8 cellular contexts compared by ENCODE assay signal in the genomic region with DNA sequence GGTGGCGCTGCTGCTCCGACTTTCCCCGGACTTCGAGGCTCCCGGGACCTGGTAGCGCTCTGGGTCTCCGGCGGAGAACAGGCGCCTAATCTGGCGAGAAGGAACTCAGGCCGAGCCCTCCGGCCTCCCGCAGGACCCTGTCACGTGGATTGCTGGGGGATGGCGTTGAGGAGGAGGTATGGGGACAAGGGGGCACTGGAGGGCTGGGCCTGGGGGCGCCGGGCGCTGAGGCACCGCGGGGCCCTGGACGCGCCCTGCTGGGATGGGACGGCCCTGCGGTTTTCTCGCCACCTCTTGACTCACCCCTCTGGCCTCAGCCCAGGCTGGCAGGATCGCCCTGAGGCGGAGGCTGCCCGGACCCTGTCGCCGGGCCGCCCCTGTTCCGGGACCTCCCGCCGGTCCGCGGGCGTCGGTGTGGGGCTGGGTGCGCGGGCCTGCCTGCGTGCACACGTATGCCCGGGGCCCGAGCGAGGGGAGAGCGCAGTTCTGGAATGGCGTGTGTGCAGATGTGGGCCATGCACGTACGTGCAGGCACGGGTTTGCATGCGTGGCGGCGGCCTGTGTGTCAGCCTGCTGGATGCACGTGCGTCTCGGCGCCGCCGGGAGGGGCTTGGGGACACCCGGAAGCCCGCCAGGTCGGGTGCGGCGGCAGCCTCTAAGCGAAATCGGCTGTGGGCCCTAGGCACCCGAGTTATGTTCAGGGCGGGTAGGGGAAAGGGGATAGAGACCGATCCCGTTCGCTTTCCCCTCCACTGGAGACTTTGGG. TPM values are rescaled to one million over a fixed set of nuclear protein-coding genes. Genes with fewer than 3 reads are reported as not detected.
DNase-seq lines count a peak whose midpoint lies in the region; ATAC-seq and TF ChIP-seq lines count a peak whose summit lies in the region.

No MANE protein-coding gene starts in this region.

- no peaks in the 10 kb centered on the region for H3K27me3 Mint-ChIP-seq in activated naive CD8-positive, alpha-beta T cell treated with anti-CD3 and anti-CD28 coated beads, Interleukin-2, amount 10 ng/mL, durations not matched to agents 7 days and 5 days

- H3K36me3 Mint-ChIP-seq in activated naive CD8-positive, alpha-beta T cell treated with anti-CD3 and anti-CD28 coated beads, Interleukin-2, amount 10 ng/mL, durations not matched to agents 7 days and 5 days: peaks cover 2% of the 10 kb centered on the region

- H3K27me3 ChIP-seq in vagina: no peaks in the 10 kb centered on the region

- TF ChIP-seq CTCF in vagina (IDR thresholded peaks at IDR 0.05): peak in 1 of 3 experiments; percentile 16

- H3K4me1 ChIP-seq in vagina: peaks cover 66% of the 10 kb centered on the region

- no peaks in the 10 kb centered on the region for H3K9me3 Mint-ChIP-seq in activated naive CD8-positive, alpha-beta T cell treated with anti-CD3 and anti-CD28 coated beads, Interleukin-2, amount 10 ng/mL, durations not matched to agents 7 days and 5 days

- peak overlapping the region; percentile 84 to 99 for H3K4me3 ChIP-seq in vagina

- H3K27ac Mint-ChIP-seq in activated naive CD8-positive, alpha-beta T cell treated with anti-CD3 and anti-CD28 coated beads, Interleukin-2, amount 10 ng/mL, durations not matched to agents 7 days and 5 days: peak overlapping the region; percentile 85

- intact Hi-C loops in cardiac septum (cut with DNase I): loop anchor here (1.0 to 5.0 kb wide), 2 partner anchors 159 to 245 kb away; a partner anchor contains a TSS
- intact Hi-C loops in vagina (cut with DNase I): loop anchor here (2.0 to 5.0 kb wide), 2 partner anchors 160 to 174 kb away; no protein-coding TSS in a partner anchor

- H3K27ac ChIP-seq in vagina: peak overlapping the region; percentile 97

- H3K9me3 ChIP-seq in vagina: no peaks in the 10 kb centered on the region

- POLR2A ChIA-PET in activated naive CD8-positive, alpha-beta T cell treated with anti-CD3 and anti-CD28 coated beads, Interleukin-2, amount 10 ng/mL, durations not matched to agents 7 days and 5 days (lab: Charles Lee): interaction anchor here (1.0 to 4.4 kb wide), 18 partner anchors 10 to 1208 kb away, joined by 3 to 44 read pairs (median 7); a partner anchor contains a TSS

- peak; percentile 22 for ATAC-seq in HG03571 (IDR thresholded peaks at IDR 0.05; ENCODE audit: unreplicated experiment)
- peak; percentile 46 for ATAC-seq in activated naive CD8-positive, alpha-beta T cell treated with anti-CD3 and anti-CD28 coated beads, Interleukin-2, amount 10 ng/mL, durations not matched to agents 7 days and 5 days (ENCODE audit: low read depth)

- H3K36me3 ChIP-seq in vagina: peaks cover 0 to 15% of the 10 kb centered on the region in 2 donors

- DNase-seq in CD1c-positive myeloid dendritic cell (ENCODE audit: extremely low spot score) (peak; percentile 83), GM19240 (ENCODE audit: insufficient read length, low spot score) (peak; percentile 83), SKM-1 (lab: John Stamatoyannopoulos, UW; ENCODE audit: unreplicated experiment) (peak; percentile 50), cardiac septum (ENCODE audit: low spot score) (peak; percentile 87), putamen (ENCODE audit: low spot score) (peak; percentile 7), vagina (ENCODE audit: extremely low spot score in 2 of 2) (no peak)
- peak; percentile 87 for DNase-seq in activated naive CD8-positive, alpha-beta T cell treated with anti-CD3 and anti-CD28 coated beads, Interleukin-2, amount 10 ng/mL, durations not matched to agents 7 days and 5 days

- H3K4me1 Mint-ChIP-seq in activated naive CD8-positive, alpha-beta T cell treated with anti-CD3 and anti-CD28 coated beads, Interleukin-2, amount 10 ng/mL, durations not matched to agents 7 days and 5 days: peaks cover 45% of the 10 kb centered on the region

- peak overlapping the region; percentile 89 for H3K4me3 Mint-ChIP-seq in activated naive CD8-positive, alpha-beta T cell treated with anti-CD3 and anti-CD28 coated beads, Interleukin-2, amount 10 ng/mL, durations not matched to agents 7 days and 5 days

- TF ChIP-seq POLR2A in vagina (IDR thresholded peaks at IDR 0.05): no peak

RNA-seq across cellular contexts. Expression of a gene that starts 0.8 kb away (rescaled TPM):
- 10 to 100 TPM; 45.6 to 45.9 TPM for total RNA-seq in activated naive CD8-positive, alpha-beta T cell treated with anti-CD3 and anti-CD28 coated beads, Interleukin-2, amount 10 ng/mL, durations not matched to agents 7 days and 5 days
- 12.9 TPM for total RNA-seq in cardiac septum
- 20.9 TPM for total RNA-seq in vagina

RNA-seq across cellular contexts. Expression of a gene that starts 55.7 kb away (rescaled TPM):
- total RNA-seq in activated naive CD8-positive, alpha-beta T cell treated with anti-CD3 and anti-CD28 coated beads, Interleukin-2, amount 10 ng/mL, durations not matched to agents 7 days and 5 days: not detected
- total RNA-seq in cardiac septum (not detected), vagina (not detected)

Comparison
In these comparisons a context has a peak if more than half of its experiments do, and no peak if none do; other contexts are left out.
1. DNase-seq: peak in CD1c-positive myeloid dendritic cell (single experiment), GM19240 (single experiment), SKM-1 (single experiment), activated naive CD8-positive, alpha-beta T cell treated with anti-CD3 and anti-CD28 coated beads, Interleukin-2, amount 10 ng/mL, durations not matched to agents 7 days and 5 days (single experiment), cardiac septum (single experiment) and putamen (single experiment); none in vagina (0 of 2).